Comparison of ENCODE assay signal across 20 cellular contexts in genomic region chr6:143811492-143812157, GRCh38. TPM values are rescaled to one million over a fixed set of nuclear protein-coding genes. Genes with fewer than 3 reads are reported as not detected.
DNase-seq lines count a peak whose midpoint lies in the region; ATAC-seq and TF ChIP-seq lines count a peak whose summit lies in the region.
"Had no signal": no experiment of that assay in that cellular context is flagged by ENCODE, and none has a peak within 500 bp of the region (broad histone marks: within the 10 kb centered on the region; RNA-seq: fewer than 3 reads in every experiment).

No MANE protein-coding gene starts in this region.

- 74 to 76% methylated on average over 2 of the region's 2 CpGs for WGBS in tibial nerve, 2 donors

- DNase-seq in activated CD4-positive, alpha-beta T cell treated with anti-CD3 and anti-CD28 coated beads, Interleukin-2, amount 10 ng/mL, durations not matched to agents 24 days and 14 days, result no peak
- DNase-seq in activated CD4-positive, alpha-beta T cell treated with anti-CD3 and anti-CD28 coated beads, Interleukin-2, amount 50 U/mL, for 4 hours, result no peak
- DNase-seq in activated naive CD8-positive, alpha-beta T cell treated with anti-CD3 and anti-CD28 coated beads, Interleukin-2, amount 50 U/mL, for 24 hours, result no peak
- DNase-seq in kidney glomerular epithelial cell (lab: John Stamatoyannopoulos, UW) (peak; percentile 22), renal cortical epithelial cell (ENCODE audit: low read depth) (peak; percentile 16), tibial nerve (ENCODE audit: low spot score in 2 of 2) (no peak), immature natural killer cell (no peak)
- DNase-seq: 8988T; Calu3; CD4-positive, alpha-beta memory T cell; DMS53; H9; NCI-H1436; NCI-H2029; NCI-H2171 treated with DMSO at 0.1 percent for 48 hours; NCI-H446 treated with DMSO at 0.1 percent for 48 hours; NCI-H748 treated with DMSO at 0.1 percent for 48 hours; RPMI8226 had no signal

- peaks cover 26% of the 10 kb centered on the region for H3K36me3 Mint-ChIP-seq in activated CD4-positive, alpha-beta T cell treated with anti-CD3 and anti-CD28 coated beads, Interleukin-2, amount 10 ng/mL, durations not matched to agents 24 days and 14 days (ENCODE audit: low read depth)
- peaks cover 24% of the 10 kb centered on the region for H3K36me3 Mint-ChIP-seq in activated naive CD8-positive, alpha-beta T cell treated with anti-CD3 and anti-CD28 coated beads, Interleukin-2, amount 50 U/mL, for 24 hours (ENCODE audit: low read depth)
- H3K36me3 Mint-ChIP-seq in immature natural killer cell, result peaks cover 8 to 13% (median 10%) of the 10 kb centered on the region in 3 donors

- peak; percentile 88 for ATAC-seq in activated naive CD8-positive, alpha-beta T cell treated with anti-CD3 and anti-CD28 coated beads, Interleukin-2, amount 50 U/mL, for 24 hours
- no peak for ATAC-seq in GM21717 (IDR thresholded peaks at IDR 0.05; ENCODE audit: unreplicated experiment)

- TF ChIP-seq CTCF in tibial nerve (IDR thresholded peaks at IDR 0.05), result no peak

- H3K36me3 ChIP-seq in tibial nerve, result peaks cover 0 to 14% (median 0%) of the 10 kb centered on the region in 3 donors

- no peak overlapping the region for H3K4me3 ChIP-seq in tibial nerve

- peak overlapping the region; percentile 12 for H3K27ac Mint-ChIP-seq in activated CD4-positive, alpha-beta T cell treated with anti-CD3 and anti-CD28 coated beads, Interleukin-2, amount 10 ng/mL, durations not matched to agents 24 days and 14 days
- peak overlapping the region; percentile 72 for H3K27ac Mint-ChIP-seq in activated naive CD8-positive, alpha-beta T cell treated with anti-CD3 and anti-CD28 coated beads, Interleukin-2, amount 50 U/mL, for 24 hours
- H3K27ac Mint-ChIP-seq in immature natural killer cell, result no peak overlapping the region
- H3K27ac Mint-ChIP-seq: H9 had no signal

- no peak for TF ChIP-seq EP300 in tibial nerve (IDR thresholded peaks at IDR 0.05)

- no peaks in the 10 kb centered on the region for H3K27me3 ChIP-seq in tibial nerve

- H3K27ac ChIP-seq in tibial nerve, result no peak overlapping the region

- no peaks in the 10 kb centered on the region for H3K27me3 Mint-ChIP-seq in activated CD4-positive, alpha-beta T cell treated with anti-CD3 and anti-CD28 coated beads, Interleukin-2, amount 10 ng/mL, durations not matched to agents 24 days and 14 days
- no peaks in the 10 kb centered on the region for H3K27me3 Mint-ChIP-seq in activated naive CD8-positive, alpha-beta T cell treated with anti-CD3 and anti-CD28 coated beads, Interleukin-2, amount 50 U/mL, for 24 hours
- no peaks in the 10 kb centered on the region for H3K27me3 Mint-ChIP-seq in immature natural killer cell (ENCODE audit: low read depth in 3 of 3)
- H3K27me3 Mint-ChIP-seq: CD4-positive, alpha-beta memory T cell had no signal

- no peaks in the 10 kb centered on the region for H3K9me3 ChIP-seq in tibial nerve

- H3K4me1 Mint-ChIP-seq in activated CD4-positive, alpha-beta T cell treated with anti-CD3 and anti-CD28 coated beads, Interleukin-2, amount 10 ng/mL, durations not matched to agents 24 days and 14 days, result peaks cover 15% of the 10 kb centered on the region
- H3K4me1 Mint-ChIP-seq in activated naive CD8-positive, alpha-beta T cell treated with anti-CD3 and anti-CD28 coated beads, Interleukin-2, amount 50 U/mL, for 24 hours, result peaks cover 40% of the 10 kb centered on the region
- H3K4me1 Mint-ChIP-seq in immature natural killer cell, result no peaks in the 10 kb centered on the region
- H3K4me1 Mint-ChIP-seq: H9 had no signal

- no peaks in the 10 kb centered on the region for H3K4me1 ChIP-seq in tibial nerve

- intact Hi-C loops in activated CD4-positive, alpha-beta T cell treated with anti-CD3 and anti-CD28 coated beads, Interleukin-2, amount 10 ng/mL, durations not matched to agents 24 days and 14 days (cut with micrococcal nuclease), result no loop called here

- H3K4me3 Mint-ChIP-seq in activated CD4-positive, alpha-beta T cell treated with anti-CD3 and anti-CD28 coated beads, Interleukin-2, amount 10 ng/mL, durations not matched to agents 24 days and 14 days, result no peak overlapping the region
- no peak overlapping the region for H3K4me3 Mint-ChIP-seq in activated naive CD8-positive, alpha-beta T cell treated with anti-CD3 and anti-CD28 coated beads, Interleukin-2, amount 50 U/mL, for 24 hours
- no peak overlapping the region for H3K4me3 Mint-ChIP-seq in immature natural killer cell
- H3K4me3 Mint-ChIP-seq: CD4-positive, alpha-beta memory T cell; H9 had no signal

- peaks cover 5% of the 10 kb centered on the region for H3K9me3 Mint-ChIP-seq in activated CD4-positive, alpha-beta T cell treated with anti-CD3 and anti-CD28 coated beads, Interleukin-2, amount 10 ng/mL, durations not matched to agents 24 days and 14 days
- H3K9me3 Mint-ChIP-seq in activated naive CD8-positive, alpha-beta T cell treated with anti-CD3 and anti-CD28 coated beads, Interleukin-2, amount 50 U/mL, for 24 hours, result peaks cover 10% of the 10 kb centered on the region
- no peaks in the 10 kb centered on the region for H3K9me3 Mint-ChIP-seq in immature natural killer cell
- H3K9me3 Mint-ChIP-seq: CD4-positive, alpha-beta memory T cell; H9 had no signal

- no peak for TF ChIP-seq POLR2A in tibial nerve (IDR thresholded peaks at IDR 0.05)

RNA-seq across cellular contexts. Expression of gene LTV1, which starts 31.5 kb away (rescaled TPM):
- 61.3 and 63.8 TPM in 2 replicates for total RNA-seq in activated CD4-positive, alpha-beta T cell treated with anti-CD3 and anti-CD28 coated beads, Interleukin-2, amount 10 ng/mL, durations not matched to agents 24 days and 14 days
- total RNA-seq in renal cortical epithelial cell (20.7 and 33.1 TPM in 2 replicates), tibial nerve (10 to 100 TPM; 16.4 to 33.0 (median 22.8) TPM)
- 10 to 100 TPM in 2 of 3 donors, 1 to 10 TPM in 1; 8.1 to 23.0 (median 11.2) TPM for polyA plus RNA-seq in immature natural killer cell

RNA-seq across cellular contexts. Expression of gene ZC2HC1B, which starts 52.6 kb away (rescaled TPM):
- not detected in 2 replicates for total RNA-seq in activated CD4-positive, alpha-beta T cell treated with anti-CD3 and anti-CD28 coated beads, Interleukin-2, amount 10 ng/mL, durations not matched to agents 24 days and 14 days
- total RNA-seq in renal cortical epithelial cell, result not detected in 2 replicates
- 1 to 10 TPM in 1 of 4 donors, not detected in 3; 1.2 TPM for total RNA-seq in tibial nerve
- polyA plus RNA-seq in immature natural killer cell, result not detected
- total RNA-seq: Calu3; CD4-positive, alpha-beta memory T cell; H9 had no signal
- polyA plus RNA-seq: BJ; CD4-positive, alpha-beta memory T cell had no signal

Comparison
In these comparisons a context has a peak if more than half of its experiments do, and no peak if none do; other contexts are left out.
1. DNase-seq: peak in kidney glomerular epithelial cell (single experiment) and renal cortical epithelial cell (single experiment); none in activated CD4-positive, alpha-beta T cell treated with anti-CD3 and anti-CD28 coated beads, Interleukin-2, amount 10 ng/mL, durations not matched to agents 24 days and 14 days (single experiment), activated CD4-positive, alpha-beta T cell treated with anti-CD3 and anti-CD28 coated beads, Interleukin-2, amount 50 U/mL, for 4 hours (0 of 2), activated naive CD8-positive, alpha-beta T cell treated with anti-CD3 and anti-CD28 coated beads, Interleukin-2, amount 50 U/mL, for 24 hours (single experiment), tibial nerve (0 of 2) and immature natural killer cell (0 of 3).
2. H3K27ac Mint-ChIP-seq: peak in activated CD4-positive, alpha-beta T cell treated with anti-CD3 and anti-CD28 coated beads, Interleukin-2, amount 10 ng/mL, durations not matched to agents 24 days and 14 days (single experiment) and activated naive CD8-positive, alpha-beta T cell treated with anti-CD3 and anti-CD28 coated beads, Interleukin-2, amount 50 U/mL, for 24 hours (single experiment); none in immature natural killer cell (0 of 6).